ENCODE assay signal across 14 cellular contexts in the genomic region with DNA sequence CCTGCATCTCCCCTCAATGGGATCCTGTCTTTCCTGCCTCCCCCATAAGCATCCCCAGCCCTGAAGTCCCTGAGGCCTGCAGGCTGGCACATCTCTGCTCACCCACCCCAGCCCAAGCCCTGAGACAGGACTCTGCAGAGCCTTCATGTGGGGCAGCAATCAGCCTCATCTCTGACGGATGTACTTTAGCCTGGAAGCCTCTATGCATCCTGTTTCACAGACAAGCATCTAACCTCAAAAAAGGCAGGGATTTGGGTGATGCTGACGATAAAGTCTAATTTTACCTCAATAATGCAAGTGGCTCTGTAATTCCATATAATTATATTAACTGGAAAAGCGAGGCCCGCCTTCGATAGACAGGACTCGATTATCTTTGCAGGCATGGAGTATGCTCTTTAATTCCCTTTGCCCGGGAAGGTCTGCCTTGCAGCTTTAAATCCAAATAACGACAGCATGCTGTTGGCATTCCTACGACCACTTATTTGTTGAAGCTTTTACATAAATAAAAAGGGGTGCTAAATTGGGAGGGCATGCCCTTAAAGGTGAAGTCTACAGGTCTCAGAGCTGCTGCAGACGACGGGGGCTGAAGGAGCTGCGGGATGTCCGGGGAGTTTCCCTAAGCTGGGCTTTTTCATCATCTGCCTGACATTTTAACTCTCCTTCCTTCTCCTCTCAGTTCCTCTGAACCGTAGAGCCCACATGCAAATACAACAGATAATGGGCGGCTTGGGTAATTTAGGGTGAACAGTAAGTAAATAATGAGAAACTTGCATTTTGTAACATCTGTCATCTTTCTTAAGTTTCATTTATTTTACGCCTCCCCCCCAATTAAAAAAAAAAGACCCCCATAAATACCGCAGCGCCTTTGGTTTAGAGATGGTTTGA.
DNase-seq lines count a peak whose midpoint lies in the region; ATAC-seq and TF ChIP-seq lines count a peak whose summit lies in the region.
"Had no signal": no experiment of that assay in that cellular context is flagged by ENCODE, and none has a peak within 500 bp of the region (broad histone marks: within the 10 kb centered on the region; RNA-seq: fewer than 3 reads in every experiment).

No MANE protein-coding gene starts in this region.

- H3K4me3 Mint-ChIP-seq in activated T-cell treated with anti-CD3 and anti-CD28 coated beads, Interleukin-2, amount 50 U/mL, for 4 hours = no peak overlapping the region
- H3K4me3 Mint-ChIP-seq: neural crest cell had no signal

- no peak overlapping the region for H3K4me2 ChIP-seq in DND-41 (ENCODE audit: insufficient read depth, low read length)

- H3K9me3 ChIP-seq in DND-41 (ENCODE audit: insufficient read depth, low read length, severe bottlenecking) = no peaks in the 10 kb centered on the region

- DNase-seq in DND-41 = no peak
- DNase-seq in activated CD4-positive, CD25-positive, alpha-beta regulatory T cell treated with anti-CD3 and anti-CD28 coated beads, Interleukin-2, amount 50 U/mL, for 72 hours = no peak
- no peak for DNase-seq in activated naive CD4-positive, alpha-beta T cell treated with anti-CD3 and anti-CD28 coated beads, Interleukin-2, amount 50 U/mL, for 72 hours (ENCODE audit: low spot score in 2 of 2)
- DNase-seq in activated T-cell treated with anti-CD3 and anti-CD28 coated beads, Interleukin-2, amount 50 U/mL, for 4 hours = no peak
- no peak for DNase-seq in AG08395 (ENCODE audit: low spot score)
- DNase-seq: kidney; MM.1S; NK-92 treated with Interleukin-12 subunit alpha and Interleukin-12 subunit beta, amount 100 ng/mL, for 24 hours; stimulated activated naive CD4-positive, alpha-beta T cell treated with Interleukin-2 at 50 U/mL for 16 hours; T-helper 9 cell had no signal

- peaks cover 6% of the 10 kb centered on the region for H3K27me3 ChIP-seq in DND-41 (ENCODE audit: insufficient read depth, low read length, poor library complexity)

- no peak for TF ChIP-seq CTCF in DND-41 (IDR thresholded peaks at IDR 0.05; ENCODE audit: borderline replicate concordance, extremely low read depth, low read length, poor library complexity, severe bottlenecking)

- no peak overlapping the region for H2AFZ ChIP-seq in DND-41 (ENCODE audit: low read depth, low read length)

- ATAC-seq in DND-41 (ENCODE audit: insufficient read depth, low read depth) (peak; percentile 29; the same call in 1 of the 3 replicates), GM19023 (IDR thresholded peaks at IDR 0.05; ENCODE audit: unreplicated experiment) (peak; percentile 81), HG02588 (IDR thresholded peaks at IDR 0.05; ENCODE audit: unreplicated experiment) (peak; percentile 88), HG03469 (IDR thresholded peaks at IDR 0.05; ENCODE audit: unreplicated experiment) (peak; percentile 83)
- no peak for ATAC-seq in activated naive CD4-positive, alpha-beta T cell treated with anti-CD3 and anti-CD28 coated beads, Interleukin-2, amount 50 U/mL, for 72 hours
- ATAC-seq in activated T-cell treated with anti-CD3 and anti-CD28 coated beads, Interleukin-2, amount 50 U/mL, for 4 hours = no peak

- no peaks in the 10 kb centered on the region for H3K9me3 Mint-ChIP-seq in activated naive CD4-positive, alpha-beta T cell treated with anti-CD3 and anti-CD28 coated beads, Interleukin-2, amount 50 U/mL, for 72 hours
- no peaks in the 10 kb centered on the region for H3K9me3 Mint-ChIP-seq in activated T-cell treated with anti-CD3 and anti-CD28 coated beads, Interleukin-2, amount 50 U/mL, for 4 hours
- H3K9me3 Mint-ChIP-seq: neural crest cell had no signal

- H3K27me3 Mint-ChIP-seq in activated T-cell treated with anti-CD3 and anti-CD28 coated beads, Interleukin-2, amount 50 U/mL, for 4 hours (ENCODE audit: low read depth) = peaks cover 4% of the 10 kb centered on the region

- no peak overlapping the region for H3K9ac ChIP-seq in DND-41 (ENCODE audit: low read depth, low read length)

- no peak overlapping the region for H3K27ac Mint-ChIP-seq in activated naive CD4-positive, alpha-beta T cell treated with anti-CD3 and anti-CD28 coated beads, Interleukin-2, amount 50 U/mL, for 72 hours

- no peaks in the 10 kb centered on the region for H3K4me1 ChIP-seq in DND-41 (ENCODE audit: insufficient read depth, low read length)

- no peaks in the 10 kb centered on the region for H3K36me3 ChIP-seq in DND-41 (ENCODE audit: insufficient read depth, low read length)

- no peaks in the 10 kb centered on the region for H3K79me2 ChIP-seq in DND-41 (ENCODE audit: insufficient read depth, low read length)

- no peaks in the 10 kb centered on the region for H3K36me3 Mint-ChIP-seq in activated naive CD4-positive, alpha-beta T cell treated with anti-CD3 and anti-CD28 coated beads, Interleukin-2, amount 50 U/mL, for 72 hours
- no peaks in the 10 kb centered on the region for H3K36me3 Mint-ChIP-seq in activated T-cell treated with anti-CD3 and anti-CD28 coated beads, Interleukin-2, amount 50 U/mL, for 4 hours (ENCODE audit: insufficient read depth)

- H3K4me3 ChIP-seq in DND-41 (ENCODE audit: low read depth in 1 of 2, low read length in 2 of 2) = no peak overlapping the region

- H3K4me1 Mint-ChIP-seq in activated T-cell treated with anti-CD3 and anti-CD28 coated beads, Interleukin-2, amount 50 U/mL, for 4 hours (ENCODE audit: low read depth) = no peaks in the 10 kb centered on the region

- H4K20me1 ChIP-seq in DND-41 (ENCODE audit: insufficient read depth, low read length) = no peaks in the 10 kb centered on the region

- H3K27ac ChIP-seq in DND-41 (ENCODE audit: low read length) = no peak overlapping the region

Comparison
In these comparisons a context has a peak if more than half of its experiments do, and no peak if none do; other contexts are left out.
1. ATAC-seq: peak in DND-41 (single experiment), GM19023 (single experiment), HG02588 (single experiment) and HG03469 (single experiment); none in activated naive CD4-positive, alpha-beta T cell treated with anti-CD3 and anti-CD28 coated beads, Interleukin-2, amount 50 U/mL, for 72 hours (0 of 2) and activated T-cell treated with anti-CD3 and anti-CD28 coated beads, Interleukin-2, amount 50 U/mL, for 4 hours (0 of 2).